8 cellular contexts compared by ENCODE assay signal in the genomic region with DNA sequence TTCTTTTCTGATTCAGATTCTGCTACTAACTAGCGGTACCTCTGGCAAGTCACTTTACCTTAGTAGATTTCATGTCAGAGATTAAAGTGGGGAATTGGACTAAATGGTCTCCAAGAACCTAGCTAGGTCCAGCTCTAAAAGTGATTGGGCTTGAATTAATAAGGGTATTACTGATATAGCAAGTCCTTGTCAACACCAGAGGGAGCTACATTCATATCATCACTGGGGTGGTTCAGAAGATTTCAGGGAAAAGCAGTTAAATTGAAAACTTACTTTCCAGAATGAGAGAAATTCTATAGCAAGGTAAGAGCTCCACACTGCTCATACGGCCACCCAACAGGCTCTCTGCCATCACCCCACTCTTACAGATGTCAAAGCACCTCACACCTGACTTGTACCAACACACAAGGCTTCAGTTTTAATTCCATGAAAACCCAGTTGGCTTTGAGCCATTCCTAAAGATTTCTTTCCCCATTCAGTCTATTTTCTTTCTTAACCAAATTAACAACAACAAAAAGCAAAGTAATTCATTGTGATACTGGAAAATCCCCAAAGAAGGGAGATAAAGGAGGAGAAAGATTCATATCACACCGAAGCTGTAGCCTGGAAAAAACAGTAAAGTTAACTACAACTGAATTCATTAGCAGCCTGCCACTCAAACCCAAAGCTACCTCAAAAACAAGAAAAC. TPM values are rescaled to one million over a fixed set of nuclear protein-coding genes. Genes with fewer than 3 reads are reported as not detected.
A peak's percentile ranks its signal among the peaks of the same experiment; 100 is the strongest.
DNase-seq lines count a peak whose midpoint lies in the region; ATAC-seq and TF ChIP-seq lines count a peak whose summit lies in the region.

No MANE protein-coding gene starts in this region.

- H3K27me3 ChIP-seq in GM06990 (replicated peaks; ENCODE audit: control insufficient read depth, insufficient read depth, low read length) (no peaks in the 10 kb centered on the region), foreskin keratinocyte (no peaks in the 10 kb centered on the region)

- H3K4me3 ChIP-seq in GM06990 (replicated peaks; ENCODE audit: low read depth, low read length), result no peak overlapping the region

- no peak overlapping the region for H3K27ac ChIP-seq in foreskin keratinocyte

- ATAC-seq in foreskin keratinocyte, result no peak
- no peak for ATAC-seq in HG02759 (IDR thresholded peaks at IDR 0.05; ENCODE audit: unreplicated experiment)

- no peaks in the 10 kb centered on the region for H3K36me3 ChIP-seq in GM06990 (ENCODE audit: control insufficient read depth, insufficient read depth, low read length)

- DNase-seq in A172 (ENCODE audit: low spot score), result peak; percentile 49
- no peak for DNase-seq in GM06990 (ENCODE audit: extremely low read depth, insufficient read length)
- DNase-seq in RPMI8226, result peak; percentile 3
- peak in 1 of 2 donors; percentile 23 for DNase-seq in foreskin keratinocyte
- peak; percentile 77 for DNase-seq in superior temporal gyrus (ENCODE audit: extremely low spot score)
- DNase-seq in stimulated activated CD4-positive, alpha-beta T cell treated with anti-CD3 and anti-CD28 coated beads, Interleukin-4, amount 100 ng/mL, for 1 hour, result no peak
- DNase-seq in kidney glomerular epithelial cell (lab: John Stamatoyannopoulos, UW), result no peak

- H3K4me1 ChIP-seq in foreskin keratinocyte, result no peaks in the 10 kb centered on the region

- TF ChIP-seq CTCF in GM06990 (IDR thresholded peaks at IDR 0.05; ENCODE audit: insufficient read depth, low read length, poor library complexity, severe bottlenecking), result peak; percentile 23
- peak; percentile 75 for TF ChIP-seq CTCF in foreskin keratinocyte (conservative IDR thresholded peaks at IDR 0.05)

RNA-seq across cellular contexts. Expression of gene SPOCK2, which starts 38.0 kb away (rescaled TPM):
- 0.02 and 0.53 TPM in 2 replicates for total RNA-seq in A172 (2014; rRNA removed; shearing (Covaris generic))
- total RNA-seq in foreskin keratinocyte, result 0.14 and 0.27 TPM in 2 replicates
- 0.11 and 0.18 TPM in 2 replicates for polyA plus RNA-seq in foreskin keratinocyte

Comparison
In these comparisons a context has a peak if more than half of its experiments do, and no peak if none do; other contexts are left out.
1. DNase-seq: peak in A172 (single experiment), RPMI8226 (single experiment) and superior temporal gyrus (single experiment); none in GM06990 (single experiment), stimulated activated CD4-positive, alpha-beta T cell treated with anti-CD3 and anti-CD28 coated beads, Interleukin-4, amount 100 ng/mL, for 1 hour (single experiment) and kidney glomerular epithelial cell (single experiment).